Comparison of ENCODE assay signal across 22 cellular contexts in the genomic region with DNA sequence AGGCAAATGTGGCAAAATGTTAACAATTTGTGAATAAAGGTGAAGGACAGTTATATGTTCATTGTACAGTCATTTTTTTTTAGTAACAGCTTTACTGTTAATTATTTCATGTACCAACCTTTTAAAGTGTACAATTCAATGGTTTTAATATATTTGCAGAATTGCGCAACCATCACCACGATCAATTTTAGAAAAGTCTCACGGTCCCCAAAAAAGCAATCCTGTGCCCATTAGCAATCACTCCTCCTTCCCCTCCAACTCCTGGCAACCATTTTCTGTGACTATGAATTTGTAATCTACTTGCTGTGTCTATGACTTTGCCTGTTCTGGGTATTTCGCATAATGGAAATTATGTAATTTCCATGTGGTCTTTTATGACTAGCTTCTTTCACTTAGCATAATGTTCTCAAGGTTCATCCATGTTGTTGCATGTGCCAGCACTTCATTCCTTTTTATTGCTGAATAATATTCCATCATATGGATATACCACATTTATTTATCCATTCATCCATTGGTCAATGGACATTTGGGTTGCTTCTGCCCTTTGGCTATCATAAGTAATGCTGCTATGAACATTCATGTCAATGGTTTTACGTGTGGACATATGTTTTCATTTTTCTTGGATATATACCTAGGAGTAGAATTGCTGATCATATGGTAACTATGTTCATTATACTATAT.
"Had no signal": no experiment of that assay in that cellular context is flagged by ENCODE, and none has a peak within 500 bp of the region (broad histone marks: within the 10 kb centered on the region; RNA-seq: fewer than 3 reads in every experiment).

No MANE protein-coding gene starts in this region.

- H3K9me3 ChIP-seq: SJSA1 had no signal

- H3K4me1 ChIP-seq: SJSA1 had no signal

- H3K27me3 ChIP-seq: SJSA1 had no signal

- H3K4me2 ChIP-seq: KMS-11 had no signal

- H3K4me3 ChIP-seq: SJSA1, SK-N-MC had no signal

- FAIRE-seq: RCC 7860 had no signal

- DNase-seq: Kasumi-1, MM.1S, NCI-H1092 treated with DMSO at 0.1 percent for 48 hours, NCI-H1436, NCI-H187, NCI-H2029, NCI-H2081 treated with DMSO at 0.1 percent for 48 hours, NCI-H2171, NCI-H226, NCI-H446, NCI-H510A, NCI-H524 treated with DMSO at 0.1 percent for 48 hours, NCI-H69, NCI-H774, Right ventricle myocardium superior, RPMI8226, SIG-M5, T-helper 2 cell had no signal

- H3K27ac ChIP-seq: KMS-11, SJSA1, SK-N-MC had no signal

- H3K9ac ChIP-seq: KMS-11 had no signal

- H3K36me3 ChIP-seq: SJSA1 had no signal
